18 cellular contexts compared by ENCODE assay signal in genomic region chr22:25021409-25021808, GRCh38.
DNase-seq lines count a peak whose midpoint lies in the region; ATAC-seq, FAIRE-seq and TF ChIP-seq lines count a peak whose summit lies in the region.
"Had no signal": no experiment of that assay in that cellular context is flagged by ENCODE, and none has a peak within 500 bp of the region (broad histone marks: within the 10 kb centered on the region; RNA-seq: fewer than 3 reads in every experiment).

No MANE protein-coding gene starts in this region.

- ATAC-seq in left ventricle myocardium superior = peak; percentile 16
- ATAC-seq in lower lobe of right lung = no peak
- no peak for ATAC-seq in GM21529 (IDR thresholded peaks at IDR 0.05; ENCODE audit: unreplicated experiment)
- ATAC-seq: GM12878 had no signal

- no peaks in the 10 kb centered on the region for H3K36me3 ChIP-seq in right atrium auricular region
- H3K36me3 ChIP-seq in lower lobe of right lung = no peaks in the 10 kb centered on the region
- no peaks in the 10 kb centered on the region for H3K36me3 ChIP-seq in A673 (ENCODE audit: insufficient read depth, low read length, poor library complexity, severe bottlenecking)
- H3K36me3 ChIP-seq: SJCRH30 had no signal

- H3K4me1 ChIP-seq in right atrium auricular region (peaks cover 0 to 39% of the 10 kb centered on the region in 2 donors), lower lobe of right lung (peaks cover 19% of the 10 kb centered on the region), A673 (ENCODE audit: insufficient read depth, low read length, poor library complexity, severe bottlenecking) (no peaks in the 10 kb centered on the region)

- no peak overlapping the region for H3K27ac ChIP-seq in right atrium auricular region
- H3K27ac ChIP-seq in dorsolateral prefrontal cortex = peak overlapping the region in 44 of 59 donors; percentile 1 to 83 (median 52)
- peak overlapping the region; percentile 46 for H3K27ac ChIP-seq in lower lobe of right lung
- peak overlapping the region; percentile 2 for H3K27ac ChIP-seq in temporal lobe (ENCODE audit: low read depth, low read length)
- no peak overlapping the region for H3K27ac ChIP-seq in A673 (ENCODE audit: low read depth, low read length, poor library complexity, severe bottlenecking)
- H3K27ac ChIP-seq: SJCRH30 had no signal

- CTCF ChIA-PET in A673 (lab: Charles Lee) = no interaction called here

- DNase-seq in left ventricle myocardium superior (peak; percentile 36), right atrium auricular region (ENCODE audit: low spot score) (no peak), dorsolateral prefrontal cortex (peak in 3 of 10 donors; percentile 8 to 37 (median 31)), lower lobe of right lung (no peak), HTR-8/SVneo (ENCODE audit: insufficient read length, low spot score) (no peak), A673 (ENCODE audit: low spot score) (no peak)
- DNase-seq: Calu3; CD4-positive, alpha-beta T cell; KBM-7; NCI-H1105; NCI-H2227 treated with DMSO at 0.1 percent for 48 hours; NCI-H510A treated with DMSO at 0.1 percent for 48 hours; OCI-M1 had no signal

- no TSS peak for BruUV-seq in A673 (replicated peaks; lab: Mats Ljungman, UMichigan)

- H3K9me3 ChIP-seq in right atrium auricular region = no peaks in the 10 kb centered on the region
- no peaks in the 10 kb centered on the region for H3K9me3 ChIP-seq in lower lobe of right lung
- H3K9me3 ChIP-seq in A673 (ENCODE audit: low read depth, low read length, poor library complexity, severe bottlenecking) = no peaks in the 10 kb centered on the region
- H3K9me3 ChIP-seq: SJCRH30 had no signal

- POLR2A ChIA-PET in A673 (lab: Charles Lee; ENCODE audit: low non-redundant PET) = no interaction called here

- TF ChIP-seq CTCF in right atrium auricular region (IDR thresholded peaks at IDR 0.05) (no peak), dorsolateral prefrontal cortex (IDR thresholded peaks at IDR 0.05 in 54 of 56, conservative IDR thresholded peaks at IDR 0.05 in 2 of 56; ENCODE audit: low read depth in 1 of 56, partially characterized antibody in 56 of 56) (no peak), lower lobe of right lung (IDR thresholded peaks at IDR 0.05) (no peak), A673 (conservative IDR thresholded peaks at IDR 0.05; ENCODE audit: low read depth, low read length) (no peak)

- intact Hi-C loops in left ventricle myocardium superior (cut with micrococcal nuclease) = no loop called here
- intact Hi-C loops in dorsolateral prefrontal cortex (cut with DNase I) = no loop called here
- intact Hi-C loops in lower lobe of right lung (cut with DNase I) = no loop called here
- intact Hi-C loops in A673 (cut with micrococcal nuclease; ENCODE audit: unreplicated experiment) = no loop called here

- H3K4me3 ChIP-seq in right atrium auricular region = no peak overlapping the region
- no peak overlapping the region for H3K4me3 ChIP-seq in dorsolateral prefrontal cortex
- no peak overlapping the region for H3K4me3 ChIP-seq in lower lobe of right lung
- H3K4me3 ChIP-seq in A673 (ENCODE audit: low read depth, low read length, poor library complexity, severe bottlenecking) = no peak overlapping the region
- H3K4me3 ChIP-seq: GM12878, SJCRH30 had no signal

- H3K27me3 ChIP-seq in right atrium auricular region (no peaks in the 10 kb centered on the region), dorsolateral prefrontal cortex (no peaks in the 10 kb centered on the region), lower lobe of right lung (ENCODE audit: low read depth) (no peaks in the 10 kb centered on the region), A673 (replicated peaks; ENCODE audit: insufficient read depth, low read depth, low read length, poor library complexity) (no peaks in the 10 kb centered on the region)

- FAIRE-seq in HTR-8/SVneo (lab: Jason Lieb, UNC) = no peak
- FAIRE-seq: GM12878, H1 had no signal

Comparison
In these comparisons a context has a peak if more than half of its experiments do, and no peak if none do; other contexts are left out.
1. H3K27ac ChIP-seq: peak in dorsolateral prefrontal cortex (44 of 59), lower lobe of right lung (single experiment) and temporal lobe (single experiment); none in right atrium auricular region (0 of 2) and A673 (single experiment).